ENCODE assay signal across 16 cellular contexts in the genomic region with DNA sequence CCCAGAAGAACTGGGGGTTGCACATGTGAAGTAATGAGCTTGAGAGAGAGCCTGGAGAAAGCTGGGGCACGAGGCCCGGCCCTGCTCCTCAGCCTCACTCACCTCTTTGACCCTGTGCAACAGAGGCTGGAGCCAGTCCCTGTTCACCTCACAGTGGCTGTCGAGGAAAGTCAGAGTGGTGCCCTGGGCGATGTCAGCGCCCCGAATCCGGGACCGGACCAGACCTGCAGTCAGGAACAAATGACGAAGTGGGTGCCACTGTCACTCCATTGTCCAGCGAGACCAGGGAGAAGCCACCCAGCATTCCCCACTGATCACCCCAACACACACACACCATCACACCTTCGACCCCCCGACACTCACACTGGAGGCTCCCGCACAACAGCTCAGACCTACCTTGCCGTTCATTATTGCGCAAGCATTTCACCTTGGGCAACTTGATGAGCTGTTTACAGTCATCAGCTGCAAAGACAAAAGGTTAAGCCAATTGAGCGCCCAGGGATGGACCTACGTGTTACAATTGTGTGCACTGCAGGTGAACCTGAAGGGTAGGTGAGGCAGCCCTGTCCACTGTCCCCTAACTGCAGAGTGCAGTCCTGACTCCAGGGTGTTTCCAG.
DNase-seq lines count a peak whose midpoint lies in the region; ATAC-seq, FAIRE-seq and TF ChIP-seq lines count a peak whose summit lies in the region.
"Had no signal": no experiment of that assay in that cellular context is flagged by ENCODE, and none has a peak within 500 bp of the region (broad histone marks: within the 10 kb centered on the region; RNA-seq: fewer than 3 reads in every experiment).

No MANE protein-coding gene starts in this region.

- no TSS peak for BruUV-seq in MCF 10A (replicated peaks; lab: Mats Ljungman, UMichigan)

- FAIRE-seq in bronchial epithelial cell (lab: Jason Lieb, UNC) = peak; percentile 68
- peak; percentile 56 for FAIRE-seq in urothelium cell line (lab: Jason Lieb, UNC)
- FAIRE-seq: H54 had no signal

- no peaks in the 10 kb centered on the region for H3K36me3 Mint-ChIP-seq in MCF 10A (ENCODE audit: insufficient read depth, unreplicated experiment)
- H3K36me3 Mint-ChIP-seq in neural crest cell (ENCODE audit: low read depth) = no peaks in the 10 kb centered on the region
- H3K36me3 Mint-ChIP-seq: CD4-positive, CD25-positive, alpha-beta regulatory T cell had no signal

- CTCF ChIA-PET in MCF 10A (lab: Yijun Ruan, JAX) = no interaction called here

- H3K27me3 Mint-ChIP-seq in MCF 10A (ENCODE audit: insufficient read depth, unreplicated experiment) = no peaks in the 10 kb centered on the region
- peaks cover 2% of the 10 kb centered on the region for H3K27me3 Mint-ChIP-seq in neural crest cell (ENCODE audit: low read depth)

- DNase-seq in MCF 10A (ENCODE audit: unreplicated experiment) = peak; percentile 22
- no peak for DNase-seq in breast epithelium (ENCODE audit: low spot score in 2 of 2)
- DNase-seq in bronchial epithelial cell (ENCODE audit: low read depth) = no peak
- no peak for DNase-seq in neural crest cell (ENCODE audit: low read depth, low spot score)
- DNase-seq in urothelium cell line (ENCODE audit: low spot score) = no peak
- DNase-seq in left lobe of liver (ENCODE audit: low spot score) = no peak
- no peak for DNase-seq in NCI-H146 (lab: John Stamatoyannopoulos, UW)
- DNase-seq: AML-193; CD4-positive, CD25-positive, alpha-beta regulatory T cell; DMS53 had no signal

- H3K4me3 Mint-ChIP-seq in MCF 10A (ENCODE audit: unreplicated experiment) (no peak overlapping the region), neural crest cell (no peak overlapping the region)
- H3K4me3 Mint-ChIP-seq: CD4-positive, CD25-positive, alpha-beta regulatory T cell had no signal

- H3K36me3 ChIP-seq in breast epithelium (no peaks in the 10 kb centered on the region), bronchial epithelial cell (ENCODE audit: control insufficient read depth, insufficient read depth, low read length) (no peaks in the 10 kb centered on the region), gastroesophageal sphincter (no peaks in the 10 kb centered on the region)

- TF ChIP-seq POLR2A in breast epithelium (IDR thresholded peaks at IDR 0.05) = no peak
- TF ChIP-seq POLR2A in gastroesophageal sphincter (IDR thresholded peaks at IDR 0.05) = no peak

- TF ChIP-seq CTCF in MCF 10A (IDR thresholded peaks at IDR 0.05; ENCODE audit: unreplicated experiment) = no peak
- no peak for TF ChIP-seq CTCF in breast epithelium (IDR thresholded peaks at IDR 0.05)
- no peak for TF ChIP-seq CTCF in bronchial epithelial cell (IDR thresholded peaks at IDR 0.05; ENCODE audit: insufficient read depth, low read length, severe bottlenecking)
- no peak for TF ChIP-seq CTCF in neural crest cell (conservative IDR thresholded peaks at IDR 0.05)
- no peak for TF ChIP-seq CTCF in gastroesophageal sphincter (IDR thresholded peaks at IDR 0.05)

- intact Hi-C loops in MCF 10A (cut with micrococcal nuclease) (no loop called here), breast epithelium (cut with DNase I; ENCODE audit: low total_unique reads) (no loop called here)

- no peaks in the 10 kb centered on the region for H3K4me1 Mint-ChIP-seq in MCF 10A (ENCODE audit: insufficient read depth, unreplicated experiment)
- no peaks in the 10 kb centered on the region for H3K4me1 Mint-ChIP-seq in neural crest cell
- H3K4me1 Mint-ChIP-seq: CD4-positive, CD25-positive, alpha-beta regulatory T cell had no signal

- H3K27me3 ChIP-seq in breast epithelium (no peaks in the 10 kb centered on the region), bronchial epithelial cell (ENCODE audit: control insufficient read depth, insufficient read depth, low read length) (no peaks in the 10 kb centered on the region), gastroesophageal sphincter (peaks cover 2% of the 10 kb centered on the region)
- H3K27me3 ChIP-seq: BLaER1 treated with 17β-estradiol and CSF1 and Interleukin-3, amounts not matched to agents 10 nM and 100 nM had no signal

- H3K4me1 ChIP-seq in breast epithelium = no peaks in the 10 kb centered on the region
- H3K4me1 ChIP-seq in gastroesophageal sphincter = peaks cover 0 to 11% (median 0%) of the 10 kb centered on the region in 3 donors

- WGBS in gastroesophageal sphincter (ENCODE audit: low coverage in 1 of 2), 2 donors = 93% methylated on average over 3 to 6 of the region's 17 CpGs

- H3K27ac Mint-ChIP-seq in MCF 10A (ENCODE audit: low read depth, unreplicated experiment) (no peak overlapping the region), neural crest cell (ENCODE audit: unreplicated experiment) (peak overlapping the region; percentile 71)
- H3K27ac Mint-ChIP-seq: CD4-positive, CD25-positive, alpha-beta regulatory T cell had no signal

- H3K4me3 ChIP-seq in breast epithelium (no peak overlapping the region), bronchial epithelial cell (ENCODE audit: low read depth, low read length) (no peak overlapping the region), gastroesophageal sphincter (no peak overlapping the region)
- H3K4me3 ChIP-seq: BLaER1 treated with 17β-estradiol and CSF1 and Interleukin-3, amounts not matched to agents 10 nM and 100 nM had no signal

- ATAC-seq in left lobe of liver (no peak), gastroesophageal sphincter (no peak)
- ATAC-seq: HCT116 had no signal

- H3K9me3 ChIP-seq in breast epithelium = no peaks in the 10 kb centered on the region
- no peaks in the 10 kb centered on the region for H3K9me3 ChIP-seq in gastroesophageal sphincter

- H3K9me3 Mint-ChIP-seq in MCF 10A (ENCODE audit: unreplicated experiment) (no peaks in the 10 kb centered on the region), neural crest cell (no peaks in the 10 kb centered on the region)
- H3K9me3 Mint-ChIP-seq: CD4-positive, CD25-positive, alpha-beta regulatory T cell had no signal

- H3K27ac ChIP-seq in breast epithelium (no peak overlapping the region), gastroesophageal sphincter (no peak overlapping the region)
- H3K27ac ChIP-seq: 22Rv1; BLaER1 treated with 17β-estradiol and CSF1 and Interleukin-3, amounts not matched to agents 10 nM and 100 nM; HL-60 had no signal

- POLR2A ChIA-PET in MCF 10A (lab: Yijun Ruan, JAX) = interaction anchor here (0.7 kb wide), 1 partner anchor 10 kb away, joined by 3 read pairs; no protein-coding TSS in a partner anchor

- no peak for TF ChIP-seq EP300 in gastroesophageal sphincter (IDR thresholded peaks at IDR 0.05)
